ENCODE assay signal across 2 cellular contexts in the genomic region with DNA sequence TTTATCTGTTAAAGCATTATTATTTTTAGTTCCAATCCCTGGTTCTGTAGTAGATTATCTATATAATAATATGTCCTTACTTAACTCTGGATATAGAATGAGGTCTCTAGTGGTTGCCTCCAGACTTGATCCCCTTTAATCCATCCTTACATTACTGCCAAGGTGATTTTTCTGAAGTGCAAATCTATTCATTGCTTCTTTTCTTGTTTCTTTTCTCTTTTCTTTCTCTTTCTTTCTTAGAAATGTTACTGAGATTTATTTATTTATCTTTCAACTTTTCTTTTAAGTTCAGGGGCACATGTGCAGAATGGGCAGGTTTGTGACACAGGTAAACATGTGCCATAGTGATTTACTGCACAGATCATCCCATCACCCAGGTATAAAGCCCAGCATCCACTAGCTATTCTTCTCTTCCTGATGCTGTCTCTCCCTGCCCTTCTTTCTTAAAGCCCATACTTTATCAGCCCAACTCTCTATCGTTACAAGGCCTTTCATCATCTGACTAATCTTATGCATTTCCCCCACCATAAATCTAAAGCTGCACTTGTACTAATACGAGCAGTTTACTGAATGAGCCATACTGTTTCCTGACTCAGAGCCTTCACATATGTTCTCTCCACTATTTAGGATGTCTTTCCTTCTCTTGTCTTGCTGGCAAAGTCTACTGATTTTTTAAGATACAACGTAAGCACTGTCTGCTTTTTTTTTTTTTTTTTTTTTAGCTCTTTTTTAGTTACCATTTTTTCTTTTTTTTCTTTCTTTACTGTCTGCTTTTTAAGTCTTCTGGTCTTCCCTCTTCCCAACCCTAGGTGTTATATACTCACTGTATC.
TF ChIP-seq lines count a peak whose summit lies in the region.

No MANE protein-coding gene starts in this region.

TF ChIP-seq in endothelial cell of umbilical vein, 7 proteins besides CTCF, POLR2A, EP300 and RAD21:
- TF ChIP-seq MYC (IDR thresholded peaks at IDR 0.05; ENCODE audit: low read depth, low read length) (no peak), POLR2AphosphoS5 (IDR thresholded peaks at IDR 0.05; ENCODE audit: insufficient read depth, low read depth, low read length) (peak; percentile 31), FOS (IDR thresholded peaks at IDR 0.05; ENCODE audit: borderline replicate concordance, insufficient read depth, low read length) (peak; percentile 26)
TF ChIP-seq in endothelial cell of umbilical vein: peak in this region for 2.

TF ChIP-seq in WTC11, 78 proteins besides CTCF, POLR2A, EP300 and RAD21:
- TF ChIP-seq, protein P1, sequence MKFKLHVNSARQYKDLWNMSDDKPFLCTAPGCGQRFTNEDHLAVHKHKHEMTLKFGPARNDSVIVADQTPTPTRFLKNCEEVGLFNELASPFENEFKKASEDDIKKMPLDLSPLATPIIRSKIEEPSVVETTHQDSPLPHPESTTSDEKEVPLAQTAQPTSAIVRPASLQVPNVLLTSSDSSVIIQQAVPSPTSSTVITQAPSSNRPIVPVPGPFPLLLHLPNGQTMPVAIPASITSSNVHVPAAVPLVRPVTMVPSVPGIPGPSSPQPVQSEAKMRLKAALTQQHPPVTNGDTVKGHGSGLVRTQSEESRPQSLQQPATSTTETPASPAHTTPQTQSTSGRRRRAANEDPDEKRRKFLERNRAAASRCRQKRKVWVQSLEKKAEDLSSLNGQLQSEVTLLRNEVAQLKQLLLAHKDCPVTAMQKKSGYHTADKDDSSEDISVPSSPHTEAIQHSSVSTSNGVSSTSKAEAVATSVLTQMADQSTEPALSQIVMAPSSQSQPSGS (CRISPR knock-in tag; IDR thresholded peaks at IDR 0.05; ENCODE audit: borderline replicate concordance, low read depth), result no peak
- TF ChIP-seq SOX15 (CRISPR knock-in tag; IDR thresholded peaks at IDR 0.05), result no peak
- no peak for TF ChIP-seq MXD4 (CRISPR knock-in tag; IDR thresholded peaks at IDR 0.05; ENCODE audit: borderline replicate concordance)
